ENCODE assay signal across 19 cellular contexts in genomic region chr6:91509711-91510110, GRCh38.
A peak's percentile ranks its signal among the peaks of the same experiment; 100 is the strongest.
DNase-seq lines count a peak whose midpoint lies in the region; ATAC-seq and TF ChIP-seq lines count a peak whose summit lies in the region.
"Had no signal": no experiment of that assay in that cellular context is flagged by ENCODE, and none has a peak within 500 bp of the region (broad histone marks: within the 10 kb centered on the region; RNA-seq: fewer than 3 reads in every experiment).

No MANE protein-coding gene starts in this region.

- POLR2A ChIA-PET in MCF 10A (lab: Yijun Ruan, JAX), result interaction anchor here (1.5 kb wide), 1 partner anchor 13 kb away, joined by 4 read pairs; no protein-coding TSS in a partner anchor

- no peaks in the 10 kb centered on the region for H3F3A ChIP-seq in GM23248 (ENCODE audit: insufficient read depth)

- peaks cover 5% of the 10 kb centered on the region for H3K4me1 Mint-ChIP-seq in MCF 10A (ENCODE audit: insufficient read depth, unreplicated experiment)
- H3K4me1 Mint-ChIP-seq: CD14-positive monocyte; CD4-positive, alpha-beta memory T cell had no signal

- ATAC-seq in mucosa of descending colon (peak; percentile 89), GM18517 (IDR thresholded peaks at IDR 0.05; ENCODE audit: unreplicated experiment) (no peak)
- ATAC-seq: HCT116 had no signal

- H3K9me3 ChIP-seq in breast epithelium (no peaks in the 10 kb centered on the region), mucosa of descending colon (no peaks in the 10 kb centered on the region), GM23248 (ENCODE audit: low read depth) (no peaks in the 10 kb centered on the region)
- H3K9me3 ChIP-seq: BLaER1 had no signal

- H3K9me2 ChIP-seq in GM23248 (ENCODE audit: insufficient read depth), result no peaks in the 10 kb centered on the region

- H3K9me3 Mint-ChIP-seq in MCF 10A (ENCODE audit: unreplicated experiment), result no peaks in the 10 kb centered on the region

- H3K79me2 ChIP-seq in GM23248 (ENCODE audit: insufficient read depth), result no peaks in the 10 kb centered on the region

- WGBS in GM23248 (ENCODE audit: low coverage in 1 of 2, low lambda C conversion rate in 2 of 2, missing lambda C conversion rate in 2 of 2), 2 experiments, result 37 to 43% methylated on average over 2 of the region's 2 CpGs

- CTCF ChIA-PET in MCF 10A (lab: Yijun Ruan, JAX), result no interaction called here

- peaks cover 14% of the 10 kb centered on the region for H3K27me3 Mint-ChIP-seq in MCF 10A (ENCODE audit: insufficient read depth, unreplicated experiment)
- H3K27me3 Mint-ChIP-seq: CD4-positive, alpha-beta memory T cell had no signal

- H3K27me3 ChIP-seq in breast epithelium (no peaks in the 10 kb centered on the region), GM23248 (replicated peaks; ENCODE audit: insufficient read depth) (no peaks in the 10 kb centered on the region)
- H3K27me3 ChIP-seq: BLaER1 had no signal

- H3K9ac ChIP-seq in GM23248, result no peak overlapping the region
- H3K9ac ChIP-seq: BLaER1, KMS-11 had no signal

- TF ChIP-seq POLR2A in breast epithelium (IDR thresholded peaks at IDR 0.05), result no peak

- H3K4me3 ChIP-seq in breast epithelium, result no peak overlapping the region
- H3K4me3 ChIP-seq in mucosa of descending colon, result no peak overlapping the region
- no peak overlapping the region for H3K4me3 ChIP-seq in GM23248
- H3K4me3 ChIP-seq: BLaER1 had no signal

- H3K27ac Mint-ChIP-seq in MCF 10A (ENCODE audit: low read depth, unreplicated experiment), result no peak overlapping the region
- H3K27ac Mint-ChIP-seq: CD14-positive monocyte; CD4-positive, alpha-beta memory T cell; HFFc6 had no signal

- in situ Hi-C loops in GM23248 (cut with MboI), result no loop called here

- no peaks in the 10 kb centered on the region for H3K36me3 Mint-ChIP-seq in MCF 10A (ENCODE audit: insufficient read depth, unreplicated experiment)
- H3K36me3 Mint-ChIP-seq: CD14-positive monocyte; CD4-positive, alpha-beta memory T cell had no signal

- H2AFZ ChIP-seq in GM23248, result no peak overlapping the region

- H3K27ac ChIP-seq in breast epithelium (no peak overlapping the region), GM23248 (no peak overlapping the region)
- H3K27ac ChIP-seq: BLaER1, KMS-11 had no signal

- peak; percentile 10 for DNase-seq in MCF 10A (ENCODE audit: unreplicated experiment)
- DNase-seq in breast epithelium (ENCODE audit: low spot score in 2 of 2), result no peak
- peak; percentile 30 for DNase-seq in brain pericyte (ENCODE audit: low read depth, low spot score)
- DNase-seq in mucosa of descending colon, result peak in 1 of 3 donors; percentile 9
- DNase-seq in GM23248, result no peak
- no peak for DNase-seq in cerebellar cortex (ENCODE audit: low spot score)
- DNase-seq: 8988T; CD4-positive, alpha-beta memory T cell; DMS153; DMS79 treated with DMSO at 0.1 percent for 48 hours; GF-D8; GOT3; H7; HFFc6 had no signal

- H3K4me3 Mint-ChIP-seq in MCF 10A (ENCODE audit: unreplicated experiment), result no peak overlapping the region
- H3K4me3 Mint-ChIP-seq: CD14-positive monocyte; CD4-positive, alpha-beta memory T cell; HFFc6 had no signal

- H3K4me1 ChIP-seq in breast epithelium, result no peaks in the 10 kb centered on the region
- H3K4me1 ChIP-seq in mucosa of descending colon (ENCODE audit: low read depth), result no peaks in the 10 kb centered on the region
- H3K4me1 ChIP-seq in GM23248 (ENCODE audit: insufficient read depth), result no peaks in the 10 kb centered on the region
- H3K4me1 ChIP-seq: BLaER1 had no signal

- intact Hi-C loops in MCF 10A (cut with micrococcal nuclease) (no loop called here), breast epithelium (cut with DNase I; ENCODE audit: low total_unique reads) (no loop called here), mucosa of descending colon (cut with DNase I, micrococcal nuclease) (no loop called here)

- H3K4me2 ChIP-seq in GM23248 (ENCODE audit: unreplicated experiment), result no peak overlapping the region
- H3K4me2 ChIP-seq: BLaER1, KMS-11 had no signal

- H4K20me1 ChIP-seq in GM23248 (ENCODE audit: insufficient read depth), result no peaks in the 10 kb centered on the region
- H4K20me1 ChIP-seq: BLaER1 had no signal

- H3K36me3 ChIP-seq in breast epithelium (no peaks in the 10 kb centered on the region), mucosa of descending colon (ENCODE audit: low read depth) (no peaks in the 10 kb centered on the region), GM23248 (ENCODE audit: low read depth) (no peaks in the 10 kb centered on the region)
- H3K36me3 ChIP-seq: BLaER1 had no signal

- BruUV-seq in MCF 10A (replicated peaks; lab: Mats Ljungman, UMichigan), result no TSS peak

- no peak for TF ChIP-seq CTCF in MCF 10A (IDR thresholded peaks at IDR 0.05; ENCODE audit: unreplicated experiment)
- no peak for TF ChIP-seq CTCF in breast epithelium (IDR thresholded peaks at IDR 0.05)
- TF ChIP-seq CTCF in mucosa of descending colon (IDR thresholded peaks at IDR 0.05), result no peak

Comparison
In these comparisons a context has a peak if more than half of its experiments do, and no peak if none do; other contexts are left out.
1. DNase-seq: peak in MCF 10A (single experiment) and brain pericyte (single experiment); none in breast epithelium (0 of 2), GM23248 (single experiment) and cerebellar cortex (single experiment).